1 cellular context compared by ENCODE assay signal in the genomic region with DNA sequence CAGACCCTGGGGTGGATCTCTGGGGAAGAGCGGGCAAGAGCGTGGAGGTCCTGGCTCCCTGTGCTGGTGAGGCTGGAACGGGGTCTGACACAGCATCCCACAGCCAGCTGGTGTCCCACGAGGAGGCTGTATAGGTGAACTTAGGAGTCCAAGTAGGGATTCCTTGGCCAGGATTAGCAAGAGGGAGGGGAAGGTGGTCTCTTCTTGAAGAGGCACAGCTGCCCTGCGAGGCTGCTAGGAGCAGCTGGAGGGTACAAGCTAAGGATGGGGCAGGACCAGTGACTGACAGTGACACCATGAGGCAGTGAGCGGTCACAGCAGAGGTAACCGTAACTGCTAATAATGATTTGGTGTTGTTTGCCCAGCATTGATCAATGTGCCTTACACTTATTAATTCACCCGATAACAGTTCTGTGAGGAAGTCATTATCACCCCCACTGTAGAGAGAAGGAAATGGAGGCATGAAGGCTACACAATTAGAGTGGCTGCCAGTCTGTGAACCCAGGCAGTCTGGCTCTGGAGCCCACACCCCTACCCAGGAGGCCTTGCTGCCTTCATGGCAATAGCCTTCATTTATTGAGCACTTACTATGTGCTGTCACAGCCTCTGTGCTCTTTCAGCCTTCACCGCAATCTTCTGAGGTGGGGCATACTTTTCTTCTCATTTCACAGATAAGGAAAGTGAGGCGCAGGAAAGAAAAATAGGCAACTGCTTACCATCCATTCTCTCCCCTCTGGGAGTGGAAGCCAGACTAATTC.
TF ChIP-seq lines count a peak whose summit lies in the region.

No MANE protein-coding gene starts in this region.

TF ChIP-seq in SK-N-SH treated with all-trans-retinoic acid at 6 μM for 48 hours, 23 proteins besides CTCF, POLR2A, EP300 and RAD21 (continued from another document):
- TF ChIP-seq TSHZ2 (CRISPR knock-in tag; IDR thresholded peaks at IDR 0.05) = no peak
- TF ChIP-seq ARNTL (CRISPR knock-in tag; IDR thresholded peaks at IDR 0.05; ENCODE audit: borderline replicate concordance, low read depth) = no peak
